17 cellular contexts compared by ENCODE assay signal in genomic region chr1:225814381-225814780, GRCh38. TPM values are rescaled to one million over a fixed set of nuclear protein-coding genes. Genes with fewer than 3 reads are reported as not detected.
A peak's percentile ranks its signal among the peaks of the same experiment; 100 is the strongest.
DNase-seq lines count a peak whose midpoint lies in the region; ATAC-seq, FAIRE-seq and TF ChIP-seq lines count a peak whose summit lies in the region.
"Had no signal": no experiment of that assay in that cellular context is flagged by ENCODE, and none has a peak within 500 bp of the region (broad histone marks: within the 10 kb centered on the region; RNA-seq: fewer than 3 reads in every experiment).

No MANE protein-coding gene starts in this region.

- H2AFZ ChIP-seq in mammary epithelial cell (ENCODE audit: low read depth, low read length) = no peak overlapping the region

- H3K36me3 ChIP-seq in breast epithelium (no peaks in the 10 kb centered on the region), mammary epithelial cell (ENCODE audit: insufficient read depth, low read length) (no peaks in the 10 kb centered on the region), liver (ENCODE audit: control insufficient read depth in 4 of 4, insufficient read depth in 3 of 4, low read depth in 1 of 4, low read length in 3 of 4) (no peaks in the 10 kb centered on the region), gastrocnemius medialis (no peaks in the 10 kb centered on the region), uterus (no peaks in the 10 kb centered on the region)
- H3K36me3 ChIP-seq: WERI-Rb-1 had no signal

- H3K4me2 ChIP-seq in mammary epithelial cell (ENCODE audit: insufficient read depth, low read depth, low read length) = no peak overlapping the region

- TF ChIP-seq CTCF in breast epithelium (IDR thresholded peaks at IDR 0.05) (no peak), mammary epithelial cell (conservative IDR thresholded peaks at IDR 0.05 in 1 of 2, IDR thresholded peaks at IDR 0.05 in 1 of 2; ENCODE audit: extremely low read depth in 1 of 2, insufficient read depth in 1 of 2, low read depth in 1 of 2, low read length in 2 of 2) (no peak), liver (IDR thresholded peaks at IDR 0.05; ENCODE audit: low read depth, low read length, missing input control) (no peak), gastrocnemius medialis (IDR thresholded peaks at IDR 0.05 in 4 of 5, conservative IDR thresholded peaks at IDR 0.05 in 1 of 5) (no peak), uterus (IDR thresholded peaks at IDR 0.05) (no peak)

- BruUV-seq in mammary epithelial cell (replicated peaks; lab: Mats Ljungman, UMichigan) = no TSS peak

- no peak for ATAC-seq in gastrocnemius medialis
- ATAC-seq in sciatic nerve = no peak
- ATAC-seq: CD8-positive, alpha-beta T cell; effector memory CD8-positive, alpha-beta T cell; natural killer cell treated with Interleukin-12 subunit alpha and Interleukin-12 subunit beta and Interleukin-15 and Interleukin-18, amount 100 ng/mL, for 72 hours had no signal

- H3K79me2 ChIP-seq in mammary epithelial cell (ENCODE audit: insufficient read depth, low read length) = no peaks in the 10 kb centered on the region

- no peak overlapping the region for H3K4me3 ChIP-seq in breast epithelium
- no peak overlapping the region for H3K4me3 ChIP-seq in mammary epithelial cell (replicated peaks in 1 of 3; ENCODE audit: insufficient read depth in 1 of 3, low read depth in 2 of 3, low read length in 3 of 3)
- H3K4me3 ChIP-seq in liver (ENCODE audit: low read depth in 1 of 3, low read length in 3 of 3) = no peak overlapping the region
- H3K4me3 ChIP-seq in gastrocnemius medialis = no peak overlapping the region
- no peak overlapping the region for H3K4me3 ChIP-seq in uterus

- WGBS in mammary epithelial cell (ENCODE audit: low coverage, missing lambda C conversion rate) = 96% methylated on average over 7 of the region's 7 CpGs
- WGBS in liver = 35% methylated on average over 7 of the region's 7 CpGs

- H3K9me3 ChIP-seq in breast epithelium (no peaks in the 10 kb centered on the region), mammary epithelial cell (replicated peaks; ENCODE audit: insufficient read depth, low read length) (no peaks in the 10 kb centered on the region), liver (ENCODE audit: control insufficient read depth in 4 of 4, low read length in 3 of 4) (no peaks in the 10 kb centered on the region), gastrocnemius medialis (no peaks in the 10 kb centered on the region), uterus (no peaks in the 10 kb centered on the region)

- CTCF ChIA-PET in mammary epithelial cell (lab: Charles Lee; ENCODE audit: low non-redundant PET) = no interaction called here

- no peak for TF ChIP-seq RAD21 in liver (IDR thresholded peaks at IDR 0.05)

- no peak overlapping the region for H3K9ac ChIP-seq in mammary epithelial cell (ENCODE audit: insufficient read depth, low read length)
- no peak overlapping the region for H3K9ac ChIP-seq in liver (ENCODE audit: low read depth in 1 of 2, low read length in 2 of 2)

- TF ChIP-seq POLR2A in breast epithelium (IDR thresholded peaks at IDR 0.05) (no peak), gastrocnemius medialis (IDR thresholded peaks at IDR 0.05) (no peak), uterus (IDR thresholded peaks at IDR 0.05) (no peak)

- H3K27me3 ChIP-seq in breast epithelium = no peaks in the 10 kb centered on the region
- H3K27me3 ChIP-seq in mammary epithelial cell (ENCODE audit: insufficient read depth, low read length) = no peaks in the 10 kb centered on the region
- no peaks in the 10 kb centered on the region for H3K27me3 ChIP-seq in liver (ENCODE audit: control insufficient read depth in 4 of 4, insufficient read depth in 4 of 4, low read length in 3 of 4)
- H3K27me3 ChIP-seq in gastrocnemius medialis = no peaks in the 10 kb centered on the region
- H3K27me3 ChIP-seq in uterus = no peaks in the 10 kb centered on the region

- dilution Hi-C loops in mammary epithelial cell (cut with HindIII; ENCODE audit: low sequenced_read_pairs) = no loop called here

- FAIRE-seq in frontal cortex (lab: Jason Lieb, UNC) = no peak

- in situ Hi-C loops in mammary epithelial cell (cut with MboI; ENCODE audit: low sequenced_read_pairs in 2 of 2) (no loop called here), gastrocnemius medialis (cut with MboI; ENCODE audit: low sequenced_read_pairs in 4 of 4) (no loop called here)

- no peak for DNase-seq in breast epithelium (ENCODE audit: low spot score in 2 of 2)
- no peak for DNase-seq in mammary epithelial cell
- DNase-seq in gastrocnemius medialis = no peak
- DNase-seq in uterus = peak in 1 of 2 donors; percentile 45
- no peak for DNase-seq in NCI-H1105 (lab: John Stamatoyannopoulos, UW)
- DNase-seq in frontal cortex (ENCODE audit: low spot score in 2 of 2) = no peak
- no peak for DNase-seq in sciatic nerve (ENCODE audit: low spot score)
- DNase-seq: activated gamma-delta T cell treated with Interleukin-2 at 50 U/mL for 16 hours; CD8-positive, alpha-beta T cell; effector memory CD8-positive, alpha-beta T cell; NCI-H146; stimulated activated CD4-positive, alpha-beta T cell treated with anti-CD3 and anti-CD28 coated beads, Interleukin-12 subunit alpha, Interleukin-12 subunit beta, amount 100 ng/mL, for 4 hours; SW 1271; WERI-Rb-1 had no signal

- intact Hi-C loops in breast epithelium (cut with DNase I; ENCODE audit: low total_unique reads) (no loop called here), mammary epithelial cell (cut with micrococcal nuclease) (no loop called here), gastrocnemius medialis (cut with DNase I; ENCODE audit: low total_unique reads) (no loop called here), uterus (cut with DNase I; ENCODE audit: low total_unique reads) (no loop called here), sciatic nerve (cut with DNase I) (no loop called here)

- H3K27ac ChIP-seq in breast epithelium (peak overlapping the region; percentile 67 to 91), mammary epithelial cell (ENCODE audit: insufficient read depth, low read depth, low read length) (no peak overlapping the region), liver (ENCODE audit: low read depth in 1 of 2, low read length in 2 of 2) (peak overlapping the region; percentile 75 to 93), gastrocnemius medialis (peak overlapping the region; percentile 94 to 97 (median 96)), uterus (peak overlapping the region; percentile 94 to 99)
- H3K27ac ChIP-seq: 22Rv1, WERI-Rb-1 had no signal

- H4K20me1 ChIP-seq in mammary epithelial cell (ENCODE audit: insufficient read depth, low read length) = no peaks in the 10 kb centered on the region

- H3K4me1 ChIP-seq in breast epithelium (peaks cover 25 to 27% of the 10 kb centered on the region in 2 donors), mammary epithelial cell (ENCODE audit: insufficient read depth, low read length) (peaks cover 16% of the 10 kb centered on the region), liver (ENCODE audit: control insufficient read depth in 4 of 4, insufficient read depth in 4 of 4, low read length in 3 of 4) (peaks cover 36 to 75% (median 70%) of the 10 kb centered on the region in 4 donors), gastrocnemius medialis (peaks cover 80 to 87% of the 10 kb centered on the region in 2 donors), uterus (peaks cover 48 to 58% of the 10 kb centered on the region in 2 donors)

TF ChIP-seq in liver, 16 proteins besides CTCF, POLR2A, EP300 and RAD21:
- TF ChIP-seq FOXA2 (IDR thresholded peaks at IDR 0.05) = no peak
- TF ChIP-seq NR2F2 (IDR thresholded peaks at IDR 0.05) = peak; percentile 22

RNA-seq across cellular contexts. Expression of gene EPHX1, which starts 4.5 kb away (rescaled TPM):
- total RNA-seq in breast epithelium = 100 to 1,000 TPM in 1 of 3 donors, 10 to 100 TPM in 2; 63.6 to 168 (median 67.3) TPM
- 10 to 100 TPM; 22.8 to 32.8 TPM for total RNA-seq in mammary epithelial cell
- polyA plus RNA-seq in mammary epithelial cell = 17.6 TPM
- 15.2 TPM for polyA minus RNA-seq in mammary epithelial cell
- 100 to 1,000 TPM in 1 of 2 donors, 10 to 100 TPM in 1; 93.8 to 230 TPM for total RNA-seq in liver
- polyA plus RNA-seq in liver = 1,000 to 10,000 TPM in 1 of 2 donors, 100 to 1,000 TPM in 1; 178 to 1,448 TPM
- 100 to 1,000 TPM in 2 of 4 donors, 10 to 100 TPM in 2; 65.7 to 155 (median 108) TPM for total RNA-seq in gastrocnemius medialis
- 100 to 1,000 TPM in 1 of 4 donors, 10 to 100 TPM in 3; 51.2 to 156 (median 55.3) TPM for total RNA-seq in uterus
- total RNA-seq in frontal cortex = 4.5 TPM
- total RNA-seq in sciatic nerve = 232 TPM

RNA-seq across cellular contexts. Expression of gene SRP9, which starts 36.8 kb away (rescaled TPM):
- total RNA-seq in breast epithelium (100 to 1,000 TPM; 168 to 251 (median 205) TPM), mammary epithelial cell (100 to 1,000 TPM; 164 to 214 TPM), liver (100 to 1,000 TPM; 152 to 154 TPM), gastrocnemius medialis (100 to 1,000 TPM; 182 to 207 (median 198) TPM), uterus (100 to 1,000 TPM; 169 to 551 (median 202) TPM), frontal cortex (368 TPM), sciatic nerve (151 TPM)
- polyA plus RNA-seq in mammary epithelial cell (228 TPM), liver (100 to 1,000 TPM; 154 to 179 TPM)
- 74.5 TPM for polyA minus RNA-seq in mammary epithelial cell
